ENCODE assay signal across 8 cellular contexts in genomic region chr13:91375119-91375729, GRCh38. TPM values are rescaled to one million over a fixed set of nuclear protein-coding genes. Genes with fewer than 3 reads are reported as not detected.
DNase-seq lines count a peak whose midpoint lies in the region; ATAC-seq and TF ChIP-seq lines count a peak whose summit lies in the region.

No MANE protein-coding gene starts in this region.

- TF ChIP-seq CTCF in WI38 (IDR thresholded peaks at IDR 0.05; ENCODE audit: low read depth, low read length) (peak; percentile 31; the same call in 1 of the 2 replicates), omental fat pad (IDR thresholded peaks at IDR 0.05) (no peak)

- no peak overlapping the region for H3K4me3 ChIP-seq in WI38 (ENCODE audit: low read depth, low read length)

- peak; percentile 83 for DNase-seq in SIG-M5 treated with dmso at 0.1 percent for 504 hours (lab: John Stamatoyannopoulos, UW; ENCODE audit: unreplicated experiment)
- no peak for DNase-seq in SIG-M5 (lab: John Stamatoyannopoulos, UW)
- DNase-seq in lung microvascular endothelial cell (ENCODE audit: low read depth in 2 of 2) = peak; percentile 16 to 22
- DNase-seq in omental fat pad (ENCODE audit: low spot score) = no peak
- DNase-seq in HuH-7 (ENCODE audit: low spot score) = no peak

- ATAC-seq in GM21390 (IDR thresholded peaks at IDR 0.05; ENCODE audit: unreplicated experiment) = peak; percentile 92
- ATAC-seq in HG03469 (IDR thresholded peaks at IDR 0.05; ENCODE audit: unreplicated experiment) = peak; percentile 96
- no peak for ATAC-seq in omental fat pad (ENCODE audit: low FRiP score)

RNA-seq across cellular contexts. Expression of gene GPC5, which starts 23.2 kb away (rescaled TPM):
- 0.79 and 1.1 TPM in 2 replicates for total RNA-seq in lung microvascular endothelial cell
- 1 to 10 TPM in 1 of 4 donors, under 1 TPM in 1, not detected in 2; 0.74 to 1.1 TPM for total RNA-seq in omental fat pad

RNA-seq across cellular contexts. Expression of gene MIR17HG, which starts 27.7 kb away (rescaled TPM):
- total RNA-seq in lung microvascular endothelial cell (4.8 and 14.3 TPM in 2 replicates), omental fat pad (10 to 100 TPM in 2 of 4 donors, 1 to 10 TPM in 2; 5.1 to 29.5 (median 11.8) TPM)

Comparison
In these comparisons a context has a peak if more than half of its experiments do, and no peak if none do; other contexts are left out.
1. DNase-seq: peak in SIG-M5 treated with dmso at 0.1 percent for 504 hours (single experiment) and lung microvascular endothelial cell (2 of 2); none in SIG-M5 (single experiment), omental fat pad (single experiment) and HuH-7 (single experiment).